Comparison of ENCODE assay signal across 1 cellular context in the genomic region with DNA sequence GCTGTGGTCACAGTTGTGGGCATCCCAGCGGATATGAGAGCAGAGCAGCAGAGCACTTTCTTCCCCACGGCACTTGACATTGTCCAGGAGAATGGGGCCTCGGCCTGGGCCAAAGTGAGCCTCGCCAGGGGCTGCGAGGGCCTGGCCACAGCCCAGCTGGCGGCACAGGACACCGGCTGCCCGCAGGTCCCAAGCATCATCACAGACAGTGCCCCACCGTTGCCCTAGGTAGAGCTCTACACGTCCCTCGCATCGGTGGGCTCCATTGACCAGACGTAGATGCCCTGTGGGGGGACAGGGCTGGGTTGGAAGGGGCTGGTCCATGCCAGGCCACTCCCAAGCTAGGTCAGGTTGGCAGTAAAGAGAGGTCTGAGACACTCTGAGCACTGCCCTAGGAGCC.
TF ChIP-seq lines count a peak whose summit lies in the region.

No MANE protein-coding gene starts in this region.

TF ChIP-seq in H1, 55 proteins besides CTCF, POLR2A, EP300 and RAD21:
- TF ChIP-seq SP4 (IDR thresholded peaks at IDR 0.05; ENCODE audit: low read length), result no peak
- TF ChIP-seq GTF2F1 (IDR thresholded peaks at IDR 0.05; ENCODE audit: borderline replicate concordance, low read depth, low read length), result no peak
- no peak for TF ChIP-seq NRF1 (IDR thresholded peaks at IDR 0.05; ENCODE audit: low read depth, low read length)
- TF ChIP-seq EGR1 (IDR thresholded peaks at IDR 0.05; ENCODE audit: borderline replicate concordance, low read depth, low read length), result no peak
